26 cellular contexts compared by ENCODE assay signal in genomic region chr7:142349670-142350405, GRCh38.
A peak's percentile ranks its signal among the peaks of the same experiment; 100 is the strongest.
DNase-seq lines count a peak whose midpoint lies in the region; ATAC-seq and TF ChIP-seq lines count a peak whose summit lies in the region.
"Had no signal": no experiment of that assay in that cellular context is flagged by ENCODE, and none has a peak within 500 bp of the region (broad histone marks: within the 10 kb centered on the region; RNA-seq: fewer than 3 reads in every experiment).

No MANE protein-coding gene starts in this region.

- intact Hi-C loops in CD4-positive, alpha-beta memory T cell (cut with micrococcal nuclease): no loop called here
- intact Hi-C loops in mammary epithelial cell (cut with micrococcal nuclease): loop anchor here (1.0 to 10.0 kb wide), 4 partner anchors 8 to 435 kb away; no protein-coding TSS in a partner anchor

- DNase-seq in CD4-positive, alpha-beta memory T cell: no peak
- DNase-seq in HPDE6-E6E7 (ENCODE audit: extremely low spot score): peak; percentile 47
- DNase-seq in mammary epithelial cell: peak; percentile 94
- DNase-seq in left lobe of liver (ENCODE audit: low spot score): no peak
- DNase-seq in activated T-cell treated with anti-CD3 and anti-CD28 coated beads, Interleukin-2, amount 50 U/mL, for 72 hours: no peak
- no peak for DNase-seq in erythroblast (lab: John Stamatoyannopoulos, UW)
- DNase-seq in NCI-H1105 (lab: John Stamatoyannopoulos, UW): no peak
- DNase-seq: activated CD4-positive, alpha-beta T cell treated with anti-CD3 and anti-CD28 coated beads for 36 hours; activated CD8-positive, alpha-beta memory T cell treated with anti-CD3 and anti-CD28 coated beads, Interleukin-2, amount 10 ng/mL, durations not matched to agents 7 days and 5 days; foreskin fibroblast; GOT3; left ventricle myocardium inferior; MG63; NCI-H1417 treated with DMSO at 0.1 percent for 48 hours; NCI-H2081 treated with DMSO at 0.1 percent for 48 hours; NCI-H446 treated with DMSO at 0.1 percent for 48 hours; NK-92 treated with Interleukin-12 subunit alpha and Interleukin-12 subunit beta, amount 100 ng/mL, for 24 hours; ovary; right cardiac atrium; stimulated activated CD4-positive, alpha-beta T cell treated with anti-CD3 and anti-CD28 coated beads, Interleukin-4, amount 100 ng/mL, for 1 hour; uterus had no signal

- H3K27me3 Mint-ChIP-seq in CD4-positive, alpha-beta memory T cell: peaks cover 0 to 1% of the 10 kb centered on the region in 2 donors
- H3K27me3 Mint-ChIP-seq in activated T-cell treated with anti-CD3 and anti-CD28 coated beads, Interleukin-2, amount 50 U/mL, for 72 hours (ENCODE audit: low read depth): peaks cover 12% of the 10 kb centered on the region

- peak overlapping the region; percentile 77 for H2AFZ ChIP-seq in mammary epithelial cell (ENCODE audit: low read depth, low read length)

- peak overlapping the region in 3 of 7 donors; percentile 47 to 71 (median 70) for H3K27ac Mint-ChIP-seq in CD4-positive, alpha-beta memory T cell
- no peak overlapping the region for H3K27ac Mint-ChIP-seq in activated T-cell treated with anti-CD3 and anti-CD28 coated beads, Interleukin-2, amount 50 U/mL, for 72 hours
- H3K27ac Mint-ChIP-seq: activated CD4-positive, alpha-beta T cell treated with anti-CD3 and anti-CD28 coated beads for 36 hours; activated CD8-positive, alpha-beta memory T cell treated with anti-CD3 and anti-CD28 coated beads, Interleukin-2, amount 10 ng/mL, durations not matched to agents 7 days and 5 days; mesothelial cell of epicardium; nephron; stimulated activated memory B cell treated with anti-CD40 and anti-IgM and Interleukin-4, amounts not matched to agents 10 μg/mL and 1 μg/mL and 100 μg/mL, for 72 hours had no signal

- BruUV-seq in mammary epithelial cell (replicated peaks; lab: Mats Ljungman, UMichigan): no TSS peak

- no peaks in the 10 kb centered on the region for H3K9me3 Mint-ChIP-seq in CD4-positive, alpha-beta memory T cell
- no peaks in the 10 kb centered on the region for H3K9me3 Mint-ChIP-seq in activated T-cell treated with anti-CD3 and anti-CD28 coated beads, Interleukin-2, amount 50 U/mL, for 72 hours
- H3K9me3 Mint-ChIP-seq: nephron had no signal

- peak overlapping the region in 4 of 8 donors; percentile 3 to 64 (median 12) for H3K4me3 Mint-ChIP-seq in CD4-positive, alpha-beta memory T cell
- no peak overlapping the region for H3K4me3 Mint-ChIP-seq in activated T-cell treated with anti-CD3 and anti-CD28 coated beads, Interleukin-2, amount 50 U/mL, for 72 hours
- H3K4me3 Mint-ChIP-seq: activated CD4-positive, alpha-beta T cell treated with anti-CD3 and anti-CD28 coated beads for 36 hours; activated CD8-positive, alpha-beta memory T cell treated with anti-CD3 and anti-CD28 coated beads, Interleukin-2, amount 10 ng/mL, durations not matched to agents 7 days and 5 days; mesothelial cell of epicardium; nephron; stimulated activated memory B cell treated with anti-CD40 and anti-IgM and Interleukin-4, amounts not matched to agents 10 μg/mL and 1 μg/mL and 100 μg/mL, for 72 hours had no signal

- H3K36me3 ChIP-seq in CD4-positive, alpha-beta memory T cell (ENCODE audit: insufficient read depth, low read length): no peaks in the 10 kb centered on the region
- no peaks in the 10 kb centered on the region for H3K36me3 ChIP-seq in mammary epithelial cell (ENCODE audit: insufficient read depth, low read length)
- H3K36me3 ChIP-seq: left ventricle myocardium inferior, MG63, ovary, uterus had no signal

- H4K20me1 ChIP-seq in mammary epithelial cell (ENCODE audit: insufficient read depth, low read length): no peaks in the 10 kb centered on the region

- peak overlapping the region; percentile 0 for H3K27ac ChIP-seq in CD4-positive, alpha-beta memory T cell (ENCODE audit: low read depth, low read length)
- no peak overlapping the region for H3K27ac ChIP-seq in mammary epithelial cell (ENCODE audit: insufficient read depth, low read depth, low read length)
- H3K27ac ChIP-seq: left ventricle myocardium inferior, ovary, uterus had no signal

- no peaks in the 10 kb centered on the region for H3K9me3 ChIP-seq in CD4-positive, alpha-beta memory T cell (ENCODE audit: control insufficient read depth in 1 of 2, low read length in 2 of 2)
- H3K9me3 ChIP-seq in mammary epithelial cell (replicated peaks; ENCODE audit: insufficient read depth, low read length): no peaks in the 10 kb centered on the region
- H3K9me3 ChIP-seq: left ventricle myocardium inferior, MG63, ovary, uterus had no signal

- WGBS in mammary epithelial cell (ENCODE audit: low coverage, missing lambda C conversion rate): 14% methylated on average over 13 of the region's 15 CpGs

- ATAC-seq in left lobe of liver: peak; percentile 10
- no peak for ATAC-seq in activated T-cell treated with anti-CD3 and anti-CD28 coated beads, Interleukin-2, amount 50 U/mL, for 72 hours (replicated peaks in 1 of 2)
- ATAC-seq: activated CD4-positive, alpha-beta T cell treated with anti-CD3 and anti-CD28 coated beads for 36 hours; activated CD8-positive, alpha-beta memory T cell treated with anti-CD3 and anti-CD28 coated beads, Interleukin-2, amount 10 ng/mL, durations not matched to agents 7 days and 5 days; K562; Panc1; right cardiac atrium; stimulated activated memory B cell treated with anti-CD40 and anti-IgM and Interleukin-4, amounts not matched to agents 10 μg/mL and 1 μg/mL and 100 μg/mL, for 72 hours had no signal

- peaks cover 55% of the 10 kb centered on the region for H3K4me1 ChIP-seq in CD4-positive, alpha-beta memory T cell (ENCODE audit: insufficient read depth, low read length)
- peaks cover 15% of the 10 kb centered on the region for H3K4me1 ChIP-seq in mammary epithelial cell (ENCODE audit: insufficient read depth, low read length)
- H3K4me1 ChIP-seq: left ventricle myocardium inferior, uterus had no signal

- POLR2A ChIA-PET in CD4-positive, alpha-beta memory T cell (lab: Charles Lee; ENCODE audit: partially characterized antibody): interaction anchor here (1.5 to 9.5 kb wide), 3 partner anchors 440 to 459 kb away, joined by 7 to 153 read pairs (median 53); no protein-coding TSS in a partner anchor

- peak overlapping the region; percentile 54 for H3K4me2 ChIP-seq in mammary epithelial cell (ENCODE audit: insufficient read depth, low read depth, low read length)

- TF ChIP-seq POLR2A in erythroblast (IDR thresholded peaks at IDR 0.05; ENCODE audit: low read length): no peak

- CTCF ChIA-PET in CD4-positive, alpha-beta memory T cell (lab: Charles Lee; ENCODE audit: partially characterized antibody): interaction anchor here (0.7 to 3.3 kb wide), 2 partner anchors 11 to 47 kb away, joined by 3 to 11 read pairs; no protein-coding TSS in a partner anchor
- CTCF ChIA-PET in mammary epithelial cell (lab: Charles Lee; ENCODE audit: low non-redundant PET): no interaction called here

- H3K4me3 ChIP-seq in CD4-positive, alpha-beta memory T cell (ENCODE audit: low read length in 2 of 2): no peak overlapping the region
- H3K4me3 ChIP-seq in mammary epithelial cell (replicated peaks in 1 of 3; ENCODE audit: insufficient read depth in 1 of 3, low read depth in 2 of 3, low read length in 3 of 3): no peak overlapping the region
- H3K4me3 ChIP-seq: K562, left ventricle myocardium inferior, MG63, ovary, uterus had no signal

- H3K4me1 Mint-ChIP-seq in CD4-positive, alpha-beta memory T cell: peaks cover 21 to 62% (median 34%) of the 10 kb centered on the region in 4 donors
- H3K4me1 Mint-ChIP-seq in activated T-cell treated with anti-CD3 and anti-CD28 coated beads, Interleukin-2, amount 50 U/mL, for 72 hours (ENCODE audit: low read depth): peaks cover 27% of the 10 kb centered on the region
- H3K4me1 Mint-ChIP-seq: mesothelial cell of epicardium; nephron; stimulated activated memory B cell treated with anti-CD40 and anti-IgM and Interleukin-4, amounts not matched to agents 10 μg/mL and 1 μg/mL and 100 μg/mL, for 72 hours had no signal

- no peak overlapping the region for H3K9ac ChIP-seq in mammary epithelial cell (ENCODE audit: insufficient read depth, low read length)

- in situ Hi-C loops in mammary epithelial cell (cut with MboI; ENCODE audit: low sequenced_read_pairs in 2 of 2): loop anchor here in 1 of 2 donors (10.0 kb wide), 1 partner anchor 135 kb away; no protein-coding TSS in a partner anchor

- no peak for TF ChIP-seq CTCF in mammary epithelial cell (conservative IDR thresholded peaks at IDR 0.05 in 1 of 2, IDR thresholded peaks at IDR 0.05 in 1 of 2; ENCODE audit: extremely low read depth in 1 of 2, insufficient read depth in 1 of 2, low read depth in 1 of 2, low read length in 2 of 2)

- no peaks in the 10 kb centered on the region for H3K79me2 ChIP-seq in mammary epithelial cell (ENCODE audit: insufficient read depth, low read length)

- dilution Hi-C loops in mammary epithelial cell (cut with HindIII; ENCODE audit: low sequenced_read_pairs): no loop called here

- H3K27me3 ChIP-seq in CD4-positive, alpha-beta memory T cell (ENCODE audit: insufficient read depth, low read length): no peaks in the 10 kb centered on the region
- H3K27me3 ChIP-seq in mammary epithelial cell (ENCODE audit: insufficient read depth, low read length): no peaks in the 10 kb centered on the region
- H3K27me3 ChIP-seq: ovary, uterus had no signal

- no peaks in the 10 kb centered on the region for H3K36me3 Mint-ChIP-seq in CD4-positive, alpha-beta memory T cell
- H3K36me3 Mint-ChIP-seq in activated T-cell treated with anti-CD3 and anti-CD28 coated beads, Interleukin-2, amount 50 U/mL, for 72 hours (ENCODE audit: insufficient read depth in 2 of 2): peaks cover 0 to 2% of the 10 kb centered on the region in 2 donors
- H3K36me3 Mint-ChIP-seq: activated CD8-positive, alpha-beta memory T cell treated with anti-CD3 and anti-CD28 coated beads, Interleukin-2, amount 10 ng/mL, durations not matched to agents 7 days and 5 days; mesothelial cell of epicardium; stimulated activated memory B cell treated with anti-CD40 and anti-IgM and Interleukin-4, amounts not matched to agents 10 μg/mL and 1 μg/mL and 100 μg/mL, for 72 hours had no signal

Comparison
In these comparisons a context has a peak if more than half of its experiments do, and no peak if none do; other contexts are left out.
1. DNase-seq: peak in HPDE6-E6E7 (single experiment) and mammary epithelial cell (single experiment); none in CD4-positive, alpha-beta memory T cell (0 of 5), left lobe of liver (single experiment), activated T-cell treated with anti-CD3 and anti-CD28 coated beads, Interleukin-2, amount 50 U/mL, for 72 hours (0 of 2), erythroblast (0 of 2) and NCI-H1105 (single experiment).